ENCODE assay signal across 2 cellular contexts in genomic region chr21:34993521-34993921, GRCh38.
TF ChIP-seq lines count a peak whose summit lies in the region.
"Not testable (repeated sequence)": the region's sequence is repeated elsewhere in the genome, so short reads cannot be mapped to it uniquely, and the experiment has no call there.

No MANE protein-coding gene starts in this region.

TF ChIP-seq in K562, 482 proteins besides CTCF, POLR2A, EP300 and RAD21:
- peak; percentile 49 for TF ChIP-seq PHF20 (IDR thresholded peaks at IDR 0.05; ENCODE audit: partially characterized antibody)
- 0 out of 2 replicates have a peak, but pooled peaks have one; percentile 18 for TF ChIP-seq HDGF (IDR thresholded peaks at IDR 0.05)
- peak; percentile 47; the same call in 1 of the 2 replicates for TF ChIP-seq MAFG (tag; conservative IDR thresholded peaks at IDR 0.05)
- peak in 1 of 2 experiments; percentile 20; a peak in 1 of 4 replicates for TF ChIP-seq FOXA3 (CRISPR knock-in tag; conservative IDR thresholded peaks at IDR 0.05 in 1 of 2, IDR thresholded peaks at IDR 0.05 in 1 of 2)
- TF ChIP-seq MEF2D (tag; conservative IDR thresholded peaks at IDR 0.05; ENCODE audit: low read depth): 0 out of 2 replicates have a peak, but pooled peaks have one; percentile 34
- TF ChIP-seq MCM3 (IDR thresholded peaks at IDR 0.05): peak; percentile 77
- peak; percentile 26 to 57; a peak in 2 of 4 replicates for TF ChIP-seq TRIM24 (IDR thresholded peaks at IDR 0.05)
- TF ChIP-seq, protein P1, sequence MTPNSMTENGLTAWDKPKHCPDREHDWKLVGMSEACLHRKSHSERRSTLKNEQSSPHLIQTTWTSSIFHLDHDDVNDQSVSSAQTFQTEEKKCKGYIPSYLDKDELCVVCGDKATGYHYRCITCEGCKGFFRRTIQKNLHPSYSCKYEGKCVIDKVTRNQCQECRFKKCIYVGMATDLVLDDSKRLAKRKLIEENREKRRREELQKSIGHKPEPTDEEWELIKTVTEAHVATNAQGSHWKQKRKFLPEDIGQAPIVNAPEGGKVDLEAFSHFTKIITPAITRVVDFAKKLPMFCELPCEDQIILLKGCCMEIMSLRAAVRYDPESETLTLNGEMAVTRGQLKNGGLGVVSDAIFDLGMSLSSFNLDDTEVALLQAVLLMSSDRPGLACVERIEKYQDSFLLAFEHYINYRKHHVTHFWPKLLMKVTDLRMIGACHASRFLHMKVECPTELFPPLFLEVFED (CRISPR knock-in tag; conservative IDR thresholded peaks at IDR 0.05): 0 out of 2 replicates have a peak, but pooled peaks have one; percentile 24
- TF ChIP-seq MYBL2 (IDR thresholded peaks at IDR 0.05; ENCODE audit: low read depth); JUND (IDR thresholded peaks at IDR 0.05; ENCODE audit: borderline replicate concordance, low read depth, low read length): not testable (repeated sequence)
- 0 out of 2 replicates have a peak, but pooled peaks have one; percentile 59 for TF ChIP-seq MYBL2 (CRISPR knock-in tag; IDR thresholded peaks at IDR 0.05; ENCODE audit: borderline replicate concordance)
- TF ChIP-seq SMARCA5 (IDR thresholded peaks at IDR 0.05): 0 out of 2 replicates have a peak, but pooled peaks have one; percentile 47
- peak; percentile 46; the same call in 1 of the 2 replicates for TF ChIP-seq NFE2 (IDR thresholded peaks at IDR 0.05; ENCODE audit: low read depth)
- TF ChIP-seq ARID1B (IDR thresholded peaks at IDR 0.05): 0 out of 2 replicates have a peak, but pooled peaks have one; percentile 9
- peak; percentile 65; the same call in 1 of the 3 replicates for TF ChIP-seq JUND (tag; IDR thresholded peaks at IDR 0.05; ENCODE audit: borderline replicate concordance, low read depth, low read length)
- peak; percentile 31; the same call in 1 of the 2 replicates for TF ChIP-seq ZNF316 (IDR thresholded peaks at IDR 0.05)
- 0 out of 4 replicates have a peak, but pooled peaks of 1 of the 2 experiments have one; percentile 15 for TF ChIP-seq MLLT1 (IDR thresholded peaks at IDR 0.05)
- 0 out of 2 replicates have a peak, but pooled peaks have one; percentile 53 for TF ChIP-seq ELF4 (CRISPR knock-in tag; IDR thresholded peaks at IDR 0.05)
- TF ChIP-seq TSC22D4 (tag; IDR thresholded peaks at IDR 0.05): 0 out of 2 replicates have a peak, but pooled peaks have one; percentile 51
- peak; percentile 53; the same call in 1 of the 2 replicates for TF ChIP-seq IRF2 (CRISPR knock-in tag; IDR thresholded peaks at IDR 0.05)
- TF ChIP-seq HDAC1 (IDR thresholded peaks at IDR 0.05): peak in 1 of 2 experiments; percentile 56; a peak in 2 of 4 replicates
- TF ChIP-seq NFRKB (IDR thresholded peaks at IDR 0.05; ENCODE audit: low read depth): 0 out of 2 replicates have a peak, but pooled peaks have one; percentile 39
- TF ChIP-seq OTX1 (CRISPR knock-in tag; IDR thresholded peaks at IDR 0.05): peak; percentile 49; the same call in 1 of the 2 replicates
- 0 out of 2 replicates have a peak, but pooled peaks have one; percentile 25 for TF ChIP-seq DPF2 (IDR thresholded peaks at IDR 0.05)
- TF ChIP-seq, protein P2, sequence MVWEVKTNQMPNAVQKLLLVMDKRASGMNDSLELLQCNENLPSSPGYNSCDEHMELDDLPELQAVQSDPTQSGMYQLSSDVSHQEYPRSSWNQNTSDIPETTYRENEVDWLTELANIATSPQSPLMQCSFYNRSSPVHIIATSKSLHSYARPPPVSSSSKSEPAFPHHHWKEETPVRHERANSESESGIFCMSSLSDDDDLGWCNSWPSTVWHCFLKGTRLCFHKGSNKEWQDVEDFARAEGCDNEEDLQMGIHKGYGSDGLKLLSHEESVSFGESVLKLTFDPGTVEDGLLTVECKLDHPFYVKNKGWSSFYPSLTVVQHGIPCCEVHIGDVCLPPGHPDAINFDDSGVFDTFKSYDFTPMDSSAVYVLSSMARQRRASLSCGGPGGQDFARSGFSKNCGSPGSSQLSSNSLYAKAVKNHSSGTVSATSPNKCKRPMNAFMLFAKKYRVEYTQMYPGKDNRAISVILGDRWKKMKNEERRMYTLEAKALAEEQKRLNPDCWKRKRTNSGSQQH (CRISPR knock-in tag; IDR thresholded peaks at IDR 0.05): peak; percentile 73; the same call in 1 of the 2 replicates
- peak; percentile 39; the same call in 1 of the 2 replicates for TF ChIP-seq C11orf30 (IDR thresholded peaks at IDR 0.05; ENCODE audit: low read depth)
- TF ChIP-seq, protein P3, sequence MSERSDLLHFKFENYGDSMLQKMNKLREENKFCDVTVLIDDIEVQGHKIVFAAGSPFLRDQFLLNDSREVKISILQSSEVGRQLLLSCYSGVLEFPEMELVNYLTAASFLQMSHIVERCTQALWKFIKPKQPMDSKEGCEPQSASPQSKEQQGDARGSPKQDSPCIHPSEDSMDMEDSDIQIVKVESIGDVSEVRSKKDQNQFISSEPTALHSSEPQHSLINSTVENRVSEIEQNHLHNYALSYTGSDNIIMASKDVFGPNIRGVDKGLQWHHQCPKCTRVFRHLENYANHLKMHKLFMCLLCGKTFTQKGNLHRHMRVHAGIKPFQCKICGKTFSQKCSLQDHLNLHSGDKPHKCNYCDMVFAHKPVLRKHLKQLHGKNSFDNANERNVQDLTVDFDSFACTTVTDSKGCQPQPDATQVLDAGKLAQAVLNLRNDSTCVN (CRISPR knock-in tag; IDR thresholded peaks at IDR 0.05): 0 out of 2 replicates have a peak, but pooled peaks have one; percentile 33
- peak; percentile 10; the same call in 1 of the 2 replicates for TF ChIP-seq EHMT2 (IDR thresholded peaks at IDR 0.05)
- peak; percentile 29; the same call in 1 of the 2 replicates for TF ChIP-seq USF1 (CRISPR knock-in tag; IDR thresholded peaks at IDR 0.05)
- peak; percentile 78; the same call in 1 of the 2 replicates for TF ChIP-seq CBX1 (IDR thresholded peaks at IDR 0.05; ENCODE audit: low read depth)

TF ChIP-seq in HepG2, 621 proteins besides CTCF, POLR2A, EP300 and RAD21:
- TF ChIP-seq ZNF646 (CRISPR knock-in tag; IDR thresholded peaks at IDR 0.05): peak; percentile 75; the same call in 1 of the 2 replicates
